In genomic region chr19:49590971-49591730, GRCh38 we compare ENCODE assay signal across 8 cellular contexts. TPM values are rescaled to one million over a fixed set of nuclear protein-coding genes. Genes with fewer than 3 reads are reported as not detected.
A peak's percentile ranks its signal among the peaks of the same experiment; 100 is the strongest.
DNase-seq lines count a peak whose midpoint lies in the region; ATAC-seq and TF ChIP-seq lines count a peak whose summit lies in the region.

Gene PRR12, plus strand, starts transcription at chr19:49591182. Its CDS starts 473 bp downstream, at chr19:49591655.

- H3K27ac Mint-ChIP-seq in activated T-cell treated with anti-CD3 and anti-CD28 coated beads, Interleukin-2, amount 50 U/mL, for 24 hours, result peak within 1 kb of the TSS; percentile 93
- H3K27ac Mint-ChIP-seq in stimulated activated naive B cell treated with anti-CD40 and anti-IgM and Interleukin-4, amounts not matched to agents 10 μg/mL and 1 μg/mL and 100 μg/mL, for 72 hours, result peak within 1 kb of the TSS; percentile 83

- no peaks in the 10 kb centered on the region for H3K27me3 ChIP-seq in mononuclear cell (ENCODE audit: insufficient read depth, low read length)

- H3K36me3 Mint-ChIP-seq in activated T-cell treated with anti-CD3 and anti-CD28 coated beads, Interleukin-2, amount 50 U/mL, for 24 hours (ENCODE audit: low read depth), result peaks cover 39% of the 10 kb centered on the region
- H3K36me3 Mint-ChIP-seq in stimulated activated naive B cell treated with anti-CD40 and anti-IgM and Interleukin-4, amounts not matched to agents 10 μg/mL and 1 μg/mL and 100 μg/mL, for 72 hours, result peaks cover 15 to 23% of the 10 kb centered on the region in 2 donors

- no peaks in the 10 kb centered on the region for H3K9me3 ChIP-seq in mononuclear cell (ENCODE audit: low read depth, low read length)

- H3K4me1 ChIP-seq in mononuclear cell (ENCODE audit: insufficient read depth, low read length), result peaks cover 20% of the 10 kb centered on the region

- no peak for TF ChIP-seq CTCF in epithelial cell of proximal tubule (conservative IDR thresholded peaks at IDR 0.05; ENCODE audit: low read depth, low read length)

- peaks cover 36% of the 10 kb centered on the region for H3K4me1 Mint-ChIP-seq in activated T-cell treated with anti-CD3 and anti-CD28 coated beads, Interleukin-2, amount 50 U/mL, for 24 hours (ENCODE audit: low read depth)
- H3K4me1 Mint-ChIP-seq in stimulated activated naive B cell treated with anti-CD40 and anti-IgM and Interleukin-4, amounts not matched to agents 10 μg/mL and 1 μg/mL and 100 μg/mL, for 72 hours, result peaks cover 23 to 37% of the 10 kb centered on the region in 2 donors

- H3K27me3 Mint-ChIP-seq in activated T-cell treated with anti-CD3 and anti-CD28 coated beads, Interleukin-2, amount 50 U/mL, for 24 hours, result no peaks in the 10 kb centered on the region
- H3K27me3 Mint-ChIP-seq in stimulated activated naive B cell treated with anti-CD40 and anti-IgM and Interleukin-4, amounts not matched to agents 10 μg/mL and 1 μg/mL and 100 μg/mL, for 72 hours, result no peaks in the 10 kb centered on the region

- peak; percentile 40 to 44 for ATAC-seq in stimulated activated naive B cell treated with anti-CD40 and anti-IgM and Interleukin-4, amounts not matched to agents 10 μg/mL and 1 μg/mL and 100 μg/mL, for 72 hours (replicated peaks)
- ATAC-seq in GM19351 (IDR thresholded peaks at IDR 0.05; ENCODE audit: unreplicated experiment), result no peak

- H3K4me3 ChIP-seq in epithelial cell of proximal tubule (ENCODE audit: low read depth, low read length), result peak within 1 kb of the TSS; percentile 96
- H3K4me3 ChIP-seq in mononuclear cell (ENCODE audit: low read length), result peak within 1 kb of the TSS; percentile 84

- peak within 1 kb of the TSS; percentile 86 for H3K4me3 Mint-ChIP-seq in activated T-cell treated with anti-CD3 and anti-CD28 coated beads, Interleukin-2, amount 50 U/mL, for 24 hours
- peak within 1 kb of the TSS; percentile 77 to 96 for H3K4me3 Mint-ChIP-seq in stimulated activated naive B cell treated with anti-CD40 and anti-IgM and Interleukin-4, amounts not matched to agents 10 μg/mL and 1 μg/mL and 100 μg/mL, for 72 hours

- no peaks in the 10 kb centered on the region for H3K9me3 Mint-ChIP-seq in activated T-cell treated with anti-CD3 and anti-CD28 coated beads, Interleukin-2, amount 50 U/mL, for 24 hours
- no peaks in the 10 kb centered on the region for H3K9me3 Mint-ChIP-seq in stimulated activated naive B cell treated with anti-CD40 and anti-IgM and Interleukin-4, amounts not matched to agents 10 μg/mL and 1 μg/mL and 100 μg/mL, for 72 hours

- DNase-seq in D341Med (ENCODE audit: low spot score), result peak; percentile 87
- DNase-seq in HuH-7 (ENCODE audit: low spot score), result peak; percentile 86
- peak; percentile 85 for DNase-seq in OCI-M1 (lab: John Stamatoyannopoulos, UW)
- DNase-seq in activated T-cell treated with anti-CD3 and anti-CD28 coated beads, Interleukin-2, amount 50 U/mL, for 24 hours, result peak; percentile 87
- no peak for DNase-seq in epithelial cell of proximal tubule (ENCODE audit: low read depth)
- DNase-seq in stimulated activated naive B cell treated with anti-CD40 and anti-IgM and Interleukin-4, amounts not matched to agents 10 μg/mL and 1 μg/mL and 100 μg/mL, for 72 hours, result peak; percentile 69

RNA-seq across cellular contexts. Expression of gene PRR12, which starts in this region (rescaled TPM):
- 6.7 and 7.8 TPM in 2 replicates for total RNA-seq in epithelial cell of proximal tubule
- total RNA-seq in mononuclear cell, result 6.4 TPM
